Comparison of ENCODE assay signal across 1 cellular context in genomic region chr10:92757066-92757716, GRCh38.
TF ChIP-seq lines count a peak whose summit lies in the region.

No MANE protein-coding gene starts in this region.

TF ChIP-seq in HepG2, 621 proteins besides CTCF, POLR2A, EP300 and RAD21 (continued from another document and continues in another):
- TF ChIP-seq ETV5 (CRISPR knock-in tag; IDR thresholded peaks at IDR 0.05; ENCODE audit: borderline replicate concordance) (peak; percentile 54; the same call in 1 of the 2 replicates), ZNF296 (CRISPR knock-in tag; conservative IDR thresholded peaks at IDR 0.05) (no peak), THAP7 (CRISPR knock-in tag; IDR thresholded peaks at IDR 0.05) (no peak), LCORL (IDR thresholded peaks at IDR 0.05) (no peak), LCORL (CRISPR knock-in tag; IDR thresholded peaks at IDR 0.05) (0 out of 2 replicates have a peak, but pooled peaks have one; percentile 41), TERF1 (CRISPR knock-in tag; IDR thresholded peaks at IDR 0.05) (no peak), FOXK1 (CRISPR knock-in tag; IDR thresholded peaks at IDR 0.05; ENCODE audit: borderline replicate concordance, low read depth) (no peak), ZNF33A (CRISPR knock-in tag; IDR thresholded peaks at IDR 0.05; ENCODE audit: borderline replicate concordance) (no peak), SIX4 (CRISPR knock-in tag; IDR thresholded peaks at IDR 0.05) (no peak), CBX5 (CRISPR knock-in tag; IDR thresholded peaks at IDR 0.05; ENCODE audit: borderline replicate concordance) (no peak), ZNF776 (CRISPR knock-in tag; IDR thresholded peaks at IDR 0.05) (no peak), PREB (CRISPR knock-in tag; IDR thresholded peaks at IDR 0.05) (no peak), RNF219 (CRISPR knock-in tag; IDR thresholded peaks at IDR 0.05) (no peak), ZBTB26 (CRISPR knock-in tag; IDR thresholded peaks at IDR 0.05; ENCODE audit: borderline replicate concordance) (no peak), PTBP1 (IDR thresholded peaks at IDR 0.05; ENCODE audit: low read depth, low read length, poor library complexity, severe bottlenecking) (no peak), ZNF18 (CRISPR knock-in tag; IDR thresholded peaks at IDR 0.05; ENCODE audit: insufficient replicate concordance) (no peak), MED8 (CRISPR knock-in tag; IDR thresholded peaks at IDR 0.05; ENCODE audit: insufficient replicate concordance) (no peak), DR1 (CRISPR knock-in tag; IDR thresholded peaks at IDR 0.05) (no peak), HNRNPK (IDR thresholded peaks at IDR 0.05; ENCODE audit: low read depth, low read length, poor library complexity, severe bottlenecking) (no peak), ZNF224 (CRISPR knock-in tag; IDR thresholded peaks at IDR 0.05) (no peak), TP53 (CRISPR knock-in tag; conservative IDR thresholded peaks at IDR 0.05) (no peak), SP5 (CRISPR knock-in tag; IDR thresholded peaks at IDR 0.05; ENCODE audit: borderline replicate concordance, low read depth) (peak; percentile 41; the same call in 1 of the 2 replicates), PITX1 (CRISPR knock-in tag; IDR thresholded peaks at IDR 0.05) (peak; percentile 53; the same call in 1 of the 2 replicates), HNRNPL (IDR thresholded peaks at IDR 0.05; ENCODE audit: low read depth, low read length) (no peak), FOXK2 (IDR thresholded peaks at IDR 0.05) (no peak), THAP11 (CRISPR knock-in tag; IDR thresholded peaks at IDR 0.05) (no peak), CENPBD1 (CRISPR knock-in tag; IDR thresholded peaks at IDR 0.05; ENCODE audit: borderline replicate concordance, low read depth) (no peak), ARID4A (CRISPR knock-in tag; IDR thresholded peaks at IDR 0.05; ENCODE audit: borderline replicate concordance) (no peak), ZNF251 (CRISPR knock-in tag; IDR thresholded peaks at IDR 0.05) (no peak), TFDP1 (CRISPR knock-in tag; IDR thresholded peaks at IDR 0.05; ENCODE audit: borderline replicate concordance) (no peak), YEATS2 (CRISPR knock-in tag; IDR thresholded peaks at IDR 0.05; ENCODE audit: borderline replicate concordance) (no peak), ZNF770 (CRISPR knock-in tag; IDR thresholded peaks at IDR 0.05) (no peak), ZNF121 (CRISPR knock-in tag; IDR thresholded peaks at IDR 0.05) (peak; percentile 10; the same call in 1 of the 2 replicates), ZNF556 (CRISPR knock-in tag; IDR thresholded peaks at IDR 0.05; ENCODE audit: borderline replicate concordance) (no peak), SIX1 (CRISPR knock-in tag; IDR thresholded peaks at IDR 0.05; ENCODE audit: borderline replicate concordance) (peak; percentile 71; the same call in 1 of the 2 replicates)
